11 cellular contexts compared by ENCODE assay signal in the genomic region with DNA sequence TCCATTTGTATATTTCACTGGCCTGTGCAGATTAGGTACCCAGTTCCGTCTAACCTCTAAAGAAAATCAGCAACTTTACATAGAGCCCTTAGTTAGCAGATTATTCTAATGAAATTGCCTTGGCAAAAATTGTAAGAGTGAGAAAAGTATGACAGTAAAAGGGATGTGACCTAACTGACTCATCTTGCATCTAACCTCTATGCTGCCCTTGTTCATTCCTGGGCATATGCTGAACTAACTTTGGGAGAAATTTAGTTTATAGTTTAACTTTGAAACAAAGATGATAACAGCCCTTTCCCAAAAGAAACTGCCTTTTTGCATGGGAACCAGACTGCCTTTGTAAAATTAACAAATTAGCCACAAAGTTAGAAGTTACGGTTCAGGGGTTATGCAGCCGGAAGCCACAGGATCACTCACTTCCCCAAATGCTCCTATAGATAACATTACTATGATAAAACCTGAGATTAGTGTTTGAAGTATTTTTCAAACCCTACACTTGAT.
DNase-seq lines count a peak whose midpoint lies in the region; ATAC-seq, FAIRE-seq and TF ChIP-seq lines count a peak whose summit lies in the region.
"Had no signal": no experiment of that assay in that cellular context is flagged by ENCODE, and none has a peak within 500 bp of the region (broad histone marks: within the 10 kb centered on the region; RNA-seq: fewer than 3 reads in every experiment).

No MANE protein-coding gene starts in this region.

- peaks cover 0 to 1% (median 0%) of the 10 kb centered on the region in 3 donors for H3K27me3 Mint-ChIP-seq in immature natural killer cell (ENCODE audit: low read depth in 3 of 3)
- H3K27me3 Mint-ChIP-seq in CD4-positive, alpha-beta memory T cell: peaks cover 5 to 8% of the 10 kb centered on the region in 2 donors

- H3K79me2 ChIP-seq in PC-3 (ENCODE audit: low read length): no peaks in the 10 kb centered on the region

- no peak overlapping the region for H3K4me3 Mint-ChIP-seq in immature natural killer cell
- no peak overlapping the region for H3K4me3 Mint-ChIP-seq in CD4-positive, alpha-beta memory T cell

- H2AFZ ChIP-seq in PC-3 (ENCODE audit: low read length): no peak overlapping the region

- H3K9me3 ChIP-seq in PC-3 (ENCODE audit: low read length): no peaks in the 10 kb centered on the region
- no peaks in the 10 kb centered on the region for H3K9me3 ChIP-seq in CD4-positive, alpha-beta memory T cell (ENCODE audit: control insufficient read depth in 1 of 2, low read length in 2 of 2)

- ATAC-seq in GM19372 (IDR thresholded peaks at IDR 0.05; ENCODE audit: low read depth, unreplicated experiment) (peak; percentile 82), HG02870 (IDR thresholded peaks at IDR 0.05; ENCODE audit: unreplicated experiment) (peak; percentile 79), HG03575 (IDR thresholded peaks at IDR 0.05; ENCODE audit: extremely low read depth, insufficient number of reproducible peaks, low FRiP score, unreplicated experiment) (peak; percentile 55), PC-3 (no peak)

- no peaks in the 10 kb centered on the region for H3K36me3 ChIP-seq in PC-3 (ENCODE audit: low read depth, low read length)
- no peaks in the 10 kb centered on the region for H3K36me3 ChIP-seq in CD4-positive, alpha-beta memory T cell (ENCODE audit: insufficient read depth, low read length)

- CTCF ChIA-PET in PC-3 (lab: Charles Lee): no interaction called here
- CTCF ChIA-PET in CD4-positive, alpha-beta memory T cell (lab: Charles Lee; ENCODE audit: partially characterized antibody): no interaction called here

- no peaks in the 10 kb centered on the region for H3K27me3 ChIP-seq in PC-3 (ENCODE audit: low read length)
- H3K27me3 ChIP-seq in CD4-positive, alpha-beta memory T cell (ENCODE audit: insufficient read depth, low read length): no peaks in the 10 kb centered on the region

- H3K9me3 Mint-ChIP-seq in immature natural killer cell: peaks cover 0 to 14% (median 10%) of the 10 kb centered on the region in 6 donors
- peaks cover 0 to 6% (median 0%) of the 10 kb centered on the region in 8 donors for H3K9me3 Mint-ChIP-seq in CD4-positive, alpha-beta memory T cell

- no peak overlapping the region for H3K4me2 ChIP-seq in PC-3 (ENCODE audit: low read length)

- intact Hi-C loops in PC-3 (cut with micrococcal nuclease): no loop called here
- intact Hi-C loops in CD4-positive, alpha-beta memory T cell (cut with micrococcal nuclease): no loop called here

- FAIRE-seq in urothelium cell line (lab: Jason Lieb, UNC): no peak
- FAIRE-seq: frontal cortex had no signal

- no peaks in the 10 kb centered on the region for H4K20me1 ChIP-seq in PC-3 (ENCODE audit: low read length)

- H3K27ac ChIP-seq in PC-3 (ENCODE audit: low read length): no peak overlapping the region
- H3K27ac ChIP-seq in CD4-positive, alpha-beta memory T cell (ENCODE audit: low read depth, low read length): no peak overlapping the region

- no peaks in the 10 kb centered on the region for H3K4me1 ChIP-seq in PC-3 (ENCODE audit: insufficient read depth, low read length)
- no peaks in the 10 kb centered on the region for H3K4me1 ChIP-seq in CD4-positive, alpha-beta memory T cell (ENCODE audit: insufficient read depth, low read length)

- H3K36me3 Mint-ChIP-seq in immature natural killer cell: no peaks in the 10 kb centered on the region
- no peaks in the 10 kb centered on the region for H3K36me3 Mint-ChIP-seq in CD4-positive, alpha-beta memory T cell

- H3F3A ChIP-seq in PC-3 (ENCODE audit: low read length, unreplicated experiment): no peaks in the 10 kb centered on the region

- DNase-seq in AML-193 (lab: John Stamatoyannopoulos, UW) (peak; percentile 79 to 80), urothelium cell line (ENCODE audit: low spot score) (no peak), PC-3 (no peak), immature natural killer cell (no peak)
- DNase-seq in CD4-positive, alpha-beta memory T cell: no peak
- DNase-seq: 8988T, NCI-H226 had no signal

- no peak overlapping the region for H3K27ac Mint-ChIP-seq in immature natural killer cell
- H3K27ac Mint-ChIP-seq in CD4-positive, alpha-beta memory T cell: no peak overlapping the region

- no peaks in the 10 kb centered on the region for H3K4me1 Mint-ChIP-seq in immature natural killer cell
- H3K4me1 Mint-ChIP-seq in CD4-positive, alpha-beta memory T cell: no peaks in the 10 kb centered on the region

- no peaks in the 10 kb centered on the region for H3K9me2 ChIP-seq in PC-3 (replicated peaks; ENCODE audit: low read length)

- no peak overlapping the region for H3K4me3 ChIP-seq in PC-3 (ENCODE audit: low read length)
- H3K4me3 ChIP-seq in CD4-positive, alpha-beta memory T cell (ENCODE audit: low read length in 2 of 2): no peak overlapping the region

- POLR2A ChIA-PET in PC-3 (lab: Charles Lee; ENCODE audit: unreplicated experiment): no interaction called here
- POLR2A ChIA-PET in CD4-positive, alpha-beta memory T cell (lab: Charles Lee; ENCODE audit: partially characterized antibody): no interaction called here

- H3K9ac ChIP-seq in PC-3 (ENCODE audit: low read length): no peak overlapping the region

- BruUV-seq in PC-3 (replicated peaks; lab: Mats Ljungman, UMichigan): no TSS peak

- TF ChIP-seq CTCF in PC-3 (conservative IDR thresholded peaks at IDR 0.05; ENCODE audit: low read depth, low read length): no peak

Comparison
In these comparisons a context has a peak if more than half of its experiments do, and no peak if none do; other contexts are left out.
1. DNase-seq: peak in AML-193 (2 of 2); none in urothelium cell line (single experiment), PC-3 (single experiment), immature natural killer cell (0 of 3) and CD4-positive, alpha-beta memory T cell (0 of 5).